23 cellular contexts compared by ENCODE assay signal in genomic region chr13:29165840-29166239, GRCh38.
DNase-seq lines count a peak whose midpoint lies in the region; ATAC-seq and TF ChIP-seq lines count a peak whose summit lies in the region.
"Had no signal": no experiment of that assay in that cellular context is flagged by ENCODE, and none has a peak within 500 bp of the region (broad histone marks: within the 10 kb centered on the region; RNA-seq: fewer than 3 reads in every experiment).

No MANE protein-coding gene starts in this region.

- ATAC-seq in activated naive CD8-positive, alpha-beta T cell treated with anti-CD3 and anti-CD28 coated beads, Interleukin-2, amount 50 U/mL, for 24 hours, result peak; percentile 33
- peak; percentile 66 to 69 for ATAC-seq in stimulated activated naive B cell treated with anti-CD40 and anti-IgM and Interleukin-4, amounts not matched to agents 10 μg/mL and 1 μg/mL and 100 μg/mL, for 72 hours (replicated peaks)
- ATAC-seq: gastrocnemius medialis, PC-3, upper lobe of right lung had no signal

- TF ChIP-seq POLR2A in NB4 (IDR thresholded peaks at IDR 0.05; ENCODE audit: extremely low read depth, insufficient read length), result no peak
- TF ChIP-seq POLR2A in tibial nerve (IDR thresholded peaks at IDR 0.05), result no peak

- H3K4me3 ChIP-seq in NB4 (ENCODE audit: low read depth, low read length) (no peak overlapping the region), tibial nerve (no peak overlapping the region), coronary artery (no peak overlapping the region)
- H3K4me3 ChIP-seq: gastrocnemius medialis, SK-N-MC, upper lobe of right lung had no signal

- no peaks in the 10 kb centered on the region for H3K9me3 Mint-ChIP-seq in activated naive CD8-positive, alpha-beta T cell treated with anti-CD3 and anti-CD28 coated beads, Interleukin-2, amount 50 U/mL, for 24 hours
- no peaks in the 10 kb centered on the region for H3K9me3 Mint-ChIP-seq in activated naive CD8-positive, alpha-beta T cell treated with anti-CD3 and anti-CD28 coated beads for 36 hours
- H3K9me3 Mint-ChIP-seq in stimulated activated naive B cell treated with anti-CD40 and anti-IgM and Interleukin-4, amounts not matched to agents 10 μg/mL and 1 μg/mL and 100 μg/mL, for 72 hours, result peaks cover 0 to under 1% of the 10 kb centered on the region in 2 donors
- H3K9me3 Mint-ChIP-seq: activated T-helper 2 cell treated with anti-CD3 and anti-CD28 coated beads, Interferon-gamma antibody, Interleukin-2, Interleukin-4, amounts not matched to agents 10 μg/mL and 5 μg/mL and 100 μg/mL, durations not matched to agents 14 hours and 24 hours and 36 hours had no signal

- H3K4me1 ChIP-seq in tibial nerve, result no peaks in the 10 kb centered on the region
- H3K4me1 ChIP-seq: gastrocnemius medialis, upper lobe of right lung had no signal

- peaks cover 3% of the 10 kb centered on the region for H3K27me3 Mint-ChIP-seq in activated naive CD8-positive, alpha-beta T cell treated with anti-CD3 and anti-CD28 coated beads, Interleukin-2, amount 50 U/mL, for 24 hours
- H3K27me3 Mint-ChIP-seq in activated naive CD8-positive, alpha-beta T cell treated with anti-CD3 and anti-CD28 coated beads for 36 hours, result peaks cover 4% of the 10 kb centered on the region
- H3K27me3 Mint-ChIP-seq in stimulated activated naive B cell treated with anti-CD40 and anti-IgM and Interleukin-4, amounts not matched to agents 10 μg/mL and 1 μg/mL and 100 μg/mL, for 72 hours, result peaks cover 11 to 15% of the 10 kb centered on the region in 2 donors
- H3K27me3 Mint-ChIP-seq: dendritic cell treated with granulocyte-macrophage colony-stimulating factor and Interleukin-4, amounts not matched to agents 40 ng/mL and 50 ng/mL, for 4 days had no signal

- H3K27ac ChIP-seq in tibial nerve (no peak overlapping the region), coronary artery (no peak overlapping the region)
- H3K27ac ChIP-seq: gastrocnemius medialis, SK-N-MC, upper lobe of right lung had no signal

- no peak for TF ChIP-seq CTCF in NB4 (IDR thresholded peaks at IDR 0.05; ENCODE audit: low read depth, low read length)
- no peak for TF ChIP-seq CTCF in tibial nerve (IDR thresholded peaks at IDR 0.05)
- TF ChIP-seq CTCF in coronary artery (IDR thresholded peaks at IDR 0.05), result no peak

- H3K27ac Mint-ChIP-seq in activated naive CD8-positive, alpha-beta T cell treated with anti-CD3 and anti-CD28 coated beads, Interleukin-2, amount 50 U/mL, for 24 hours, result no peak overlapping the region
- no peak overlapping the region for H3K27ac Mint-ChIP-seq in activated naive CD8-positive, alpha-beta T cell treated with anti-CD3 and anti-CD28 coated beads for 36 hours
- no peak overlapping the region for H3K27ac Mint-ChIP-seq in stimulated activated naive B cell treated with anti-CD40 and anti-IgM and Interleukin-4, amounts not matched to agents 10 μg/mL and 1 μg/mL and 100 μg/mL, for 72 hours
- H3K27ac Mint-ChIP-seq: activated T-helper 2 cell treated with anti-CD3 and anti-CD28 coated beads, Interferon-gamma antibody, Interleukin-2, Interleukin-4, amounts not matched to agents 10 μg/mL and 5 μg/mL and 100 μg/mL, durations not matched to agents 14 hours and 24 hours and 36 hours; dendritic cell treated with granulocyte-macrophage colony-stimulating factor and Interleukin-4, amounts not matched to agents 40 ng/mL and 50 ng/mL, for 4 days; mesothelial cell of epicardium; nephron progenitor cell had no signal

- no peak for TF ChIP-seq EP300 in tibial nerve (IDR thresholded peaks at IDR 0.05)

- H3K4me3 Mint-ChIP-seq in activated naive CD8-positive, alpha-beta T cell treated with anti-CD3 and anti-CD28 coated beads, Interleukin-2, amount 50 U/mL, for 24 hours, result no peak overlapping the region
- no peak overlapping the region for H3K4me3 Mint-ChIP-seq in activated naive CD8-positive, alpha-beta T cell treated with anti-CD3 and anti-CD28 coated beads for 36 hours
- H3K4me3 Mint-ChIP-seq in stimulated activated naive B cell treated with anti-CD40 and anti-IgM and Interleukin-4, amounts not matched to agents 10 μg/mL and 1 μg/mL and 100 μg/mL, for 72 hours, result no peak overlapping the region
- H3K4me3 Mint-ChIP-seq: dendritic cell treated with granulocyte-macrophage colony-stimulating factor and Interleukin-4, amounts not matched to agents 40 ng/mL and 50 ng/mL, for 4 days; mesothelial cell of epicardium; nephron progenitor cell had no signal

- DNase-seq in activated naive CD8-positive, alpha-beta T cell treated with anti-CD3 and anti-CD28 coated beads, Interleukin-2, amount 50 U/mL, for 24 hours, result no peak
- no peak for DNase-seq in activated naive CD8-positive, alpha-beta T cell treated with anti-CD3 and anti-CD28 coated beads for 36 hours
- DNase-seq in NB4 (ENCODE audit: low read depth) (peak; percentile 84), amniotic epithelial cell (ENCODE audit: low read depth) (peak; percentile 89), tibial nerve (ENCODE audit: low spot score in 2 of 2) (no peak), coronary artery (ENCODE audit: low spot score) (no peak), GDM1 (lab: John Stamatoyannopoulos, UW) (no peak)
- no peak for DNase-seq in stimulated activated naive B cell treated with anti-CD40 and anti-IgM and Interleukin-4, amounts not matched to agents 10 μg/mL and 1 μg/mL and 100 μg/mL, for 72 hours
- DNase-seq: 8988T; gastrocnemius medialis; left cardiac atrium; NCI-H1092 treated with DMSO at 0.1 percent for 48 hours; NCI-H2107; NCI-H524; nephron progenitor cell; PC-3; stimulated activated CD4-positive, alpha-beta T cell treated with anti-CD3 and anti-CD28 coated beads, Interleukin-2, amount 100 ng/mL, for 24 hours; T-helper 9 cell; upper lobe of right lung had no signal

- H3K36me3 ChIP-seq in tibial nerve, result no peaks in the 10 kb centered on the region
- H3K36me3 ChIP-seq: gastrocnemius medialis, upper lobe of right lung had no signal

- no peaks in the 10 kb centered on the region for H3K9me3 ChIP-seq in tibial nerve
- H3K9me3 ChIP-seq: gastrocnemius medialis, upper lobe of right lung had no signal

- no peaks in the 10 kb centered on the region for H3K27me3 ChIP-seq in tibial nerve
- H3K27me3 ChIP-seq: gastrocnemius medialis, upper lobe of right lung had no signal

- no peaks in the 10 kb centered on the region for H3K4me1 Mint-ChIP-seq in activated naive CD8-positive, alpha-beta T cell treated with anti-CD3 and anti-CD28 coated beads, Interleukin-2, amount 50 U/mL, for 24 hours
- H3K4me1 Mint-ChIP-seq in activated naive CD8-positive, alpha-beta T cell treated with anti-CD3 and anti-CD28 coated beads for 36 hours, result peaks cover 2% of the 10 kb centered on the region
- peaks cover 5 to 8% of the 10 kb centered on the region in 2 donors for H3K4me1 Mint-ChIP-seq in stimulated activated naive B cell treated with anti-CD40 and anti-IgM and Interleukin-4, amounts not matched to agents 10 μg/mL and 1 μg/mL and 100 μg/mL, for 72 hours
- H3K4me1 Mint-ChIP-seq: nephron progenitor cell had no signal

- no peaks in the 10 kb centered on the region for H3K36me3 Mint-ChIP-seq in activated naive CD8-positive, alpha-beta T cell treated with anti-CD3 and anti-CD28 coated beads, Interleukin-2, amount 50 U/mL, for 24 hours (ENCODE audit: low read depth)
- H3K36me3 Mint-ChIP-seq in activated naive CD8-positive, alpha-beta T cell treated with anti-CD3 and anti-CD28 coated beads for 36 hours, result no peaks in the 10 kb centered on the region
- no peaks in the 10 kb centered on the region for H3K36me3 Mint-ChIP-seq in stimulated activated naive B cell treated with anti-CD40 and anti-IgM and Interleukin-4, amounts not matched to agents 10 μg/mL and 1 μg/mL and 100 μg/mL, for 72 hours
- H3K36me3 Mint-ChIP-seq: mesothelial cell of epicardium had no signal

- 54 to 57% methylated on average over 2 of the region's 2 CpGs for WGBS in tibial nerve, 2 donors

Comparison
In these comparisons a context has a peak if more than half of its experiments do, and no peak if none do; other contexts are left out.
1. DNase-seq: peak in NB4 (single experiment) and amniotic epithelial cell (single experiment); none in activated naive CD8-positive, alpha-beta T cell treated with anti-CD3 and anti-CD28 coated beads, Interleukin-2, amount 50 U/mL, for 24 hours (single experiment), activated naive CD8-positive, alpha-beta T cell treated with anti-CD3 and anti-CD28 coated beads for 36 hours (single experiment), stimulated activated naive B cell treated with anti-CD40 and anti-IgM and Interleukin-4, amounts not matched to agents 10 μg/mL and 1 μg/mL and 100 μg/mL, for 72 hours (single experiment), tibial nerve (0 of 2), coronary artery (single experiment) and GDM1 (single experiment).